ENCODE assay signal across 8 cellular contexts in genomic region chr2:216412022-216412999, GRCh38. TPM values are rescaled to one million over a fixed set of nuclear protein-coding genes. Genes with fewer than 3 reads are reported as not detected.
DNase-seq lines count a peak whose midpoint lies in the region; ATAC-seq, FAIRE-seq and TF ChIP-seq lines count a peak whose summit lies in the region.

SMARCAL1 (plus strand) TSS chr2:216412484; CDS start chr2:216414705, 2,221 bp downstream.

- peaks cover 9% of the 10 kb centered on the region in 2 donors for H3K4me1 ChIP-seq in adrenal gland (replicated peaks in 1 of 2)
- H3K4me1 ChIP-seq in trophoblast cell (ENCODE audit: control insufficient read depth in 1 of 2, insufficient read depth in 2 of 2, low read length in 2 of 2), result no peaks in the 10 kb centered on the region
- H3K4me1 ChIP-seq in transverse colon, result peaks cover 0 to 8% (median 6%) of the 10 kb centered on the region in 4 donors

- H4K12ac ChIP-seq in trophoblast cell (ENCODE audit: low read depth, low read length), result peak within 1 kb of the TSS; percentile 100

- H3K9me3 ChIP-seq in adrenal gland (replicated peaks in 1 of 3) (no peaks in the 10 kb centered on the region), trophoblast cell (ENCODE audit: insufficient read depth, low read depth, low read length) (no peaks in the 10 kb centered on the region), transverse colon (no peaks in the 10 kb centered on the region)

- no peak within 1 kb of the TSS for H3K23ac ChIP-seq in trophoblast cell (ENCODE audit: low read length)

- TF ChIP-seq POLR2A in GM12891 (IDR thresholded peaks at IDR 0.05; ENCODE audit: low read depth, low read length) (peak; percentile 36; the same call in 1 of the 2 replicates), adrenal gland (IDR thresholded peaks at IDR 0.05) (peak; percentile 13 to 41), transverse colon (IDR thresholded peaks at IDR 0.05) (peak; percentile 47)

- peak within 1 kb of the TSS; percentile 99 for H4K8ac ChIP-seq in trophoblast cell (ENCODE audit: low read depth, low read length)

- H3K27me3 Mint-ChIP-seq in T-cell, result peaks cover 0 to 2% of the 10 kb centered on the region in 2 donors

- peak; percentile 97 for FAIRE-seq in GM12891 (lab: Jason Lieb, UNC)

- H3K27me3 ChIP-seq in adrenal gland (no peaks in the 10 kb centered on the region), trophoblast cell (ENCODE audit: insufficient read depth, low read length) (no peaks in the 10 kb centered on the region), transverse colon (peaks cover 5% of the 10 kb centered on the region)

- peak within 1 kb of the TSS; percentile 97 for H4K91ac ChIP-seq in trophoblast cell (ENCODE audit: low read depth, low read length)

- peak within 1 kb of the TSS; percentile 95 to 96 for H3K27ac Mint-ChIP-seq in T-cell

- peak within 1 kb of the TSS; percentile 90 to 98 (median 96) for H3K4me3 Mint-ChIP-seq in T-cell

- H3K79me1 ChIP-seq in trophoblast cell (ENCODE audit: low read length), result peaks cover 3% of the 10 kb centered on the region

- peak within 1 kb of the TSS; percentile 99 for H2BK5ac ChIP-seq in trophoblast cell (ENCODE audit: low read depth, low read length, poor library complexity)

- peak within 1 kb of the TSS; percentile 85 for H3K4me2 ChIP-seq in trophoblast cell (ENCODE audit: low read length)

- H3K27ac ChIP-seq in adrenal gland (peak within 1 kb of the TSS; percentile 91 to 98 (median 93)), trophoblast cell (ENCODE audit: low read depth, low read length) (peak within 1 kb of the TSS; percentile 60), transverse colon (peak within 1 kb of the TSS; percentile 91 to 95 (median 93))

- CTCF ChIA-PET in T-cell (lab: Charles Lee), result interaction anchor here (0.5 to 1.2 kb wide), 10 partner anchors 8 to 395 kb away, joined by 3 to 6 read pairs (median 4); partner anchors contain the start of gene RPL37A (in 1 of the 2)

- H3K9ac ChIP-seq in trophoblast cell (ENCODE audit: low read length), result peak within 1 kb of the TSS; percentile 59

- H3K4ac ChIP-seq in trophoblast cell (ENCODE audit: low read depth, low read length), result peak within 1 kb of the TSS; percentile 92

- H3K36me3 ChIP-seq in adrenal gland (replicated peaks in 1 of 2) (peaks cover 0 to 23% of the 10 kb centered on the region in 2 donors), trophoblast cell (ENCODE audit: control insufficient read depth in 1 of 2, insufficient read depth in 2 of 2, low read length in 2 of 2) (peaks cover 8 to 20% of the 10 kb centered on the region in 2 experiments), transverse colon (no peaks in the 10 kb centered on the region)

- no peak for TF ChIP-seq EP300 in transverse colon (IDR thresholded peaks at IDR 0.05; ENCODE audit: low read depth)

- H3K18ac ChIP-seq in trophoblast cell (ENCODE audit: low read length), result peak within 1 kb of the TSS; percentile 100

- TF ChIP-seq CTCF in adrenal gland (IDR thresholded peaks at IDR 0.05) (no peak), transverse colon (IDR thresholded peaks at IDR 0.05) (peak in 1 of 5 experiments; percentile 13)

- ATAC-seq in HG02840 (IDR thresholded peaks at IDR 0.05; ENCODE audit: low FRiP score, unreplicated experiment) (peak; percentile 90), T-cell (replicated peaks in 1 of 4) (peak; percentile 94 to 97 (median 94))

- in situ Hi-C loops in transverse colon (cut with MboI; ENCODE audit: low pct_ligation_motif_present in 1 of 4, low pct_unique_long_range_greater_than_20kb in 1 of 4, low sequenced_read_pairs in 3 of 4), result loop anchor here in 2 of 4 donors (25.0 kb wide), 1 partner anchor 300 kb away; the partner anchor contains the start of gene XRCC5 (in 2 of the 2)

- H3K79me2 ChIP-seq in trophoblast cell (ENCODE audit: control insufficient read depth, insufficient read depth, low read length, poor library complexity), result peaks cover 4% of the 10 kb centered on the region

- intact Hi-C loops in adrenal gland (cut with DNase I), result no loop called here
- intact Hi-C loops in cardiac septum (cut with DNase I), result loop anchor here (2.0 to 5.0 kb wide), 2 partner anchors 86 to 195 kb away; partner anchors contain the start of gene RPL37A
- intact Hi-C loops in transverse colon (cut with DNase I; ENCODE audit: low total_unique reads), result no loop called here

- POLR2A ChIA-PET in T-cell (lab: Charles Lee), result interaction anchor here in 1 of 2 donors (0.8 kb wide), 1 partner anchor 86 kb away, joined by 8 read pairs; the partner anchor contains the start of gene RPL37A

- DNase-seq in GM12891 (ENCODE audit: insufficient read length, low spot score) (peak; percentile 65), NCI-H1436 treated with DMSO at 0.1 percent for 48 hours (lab: John Stamatoyannopoulos, UW) (peak; percentile 87), T-cell (peak; percentile 94 to 100 (median 98)), adrenal gland (peak; percentile 98 to 100 (median 99)), cardiac septum (ENCODE audit: low spot score) (peak; percentile 100), trophoblast cell (peak; percentile 99 to 100), transverse colon (peak; percentile 99)

- peaks cover 19 to 23% (median 23%) of the 10 kb centered on the region in 3 donors for H3K4me1 Mint-ChIP-seq in T-cell

- peak within 1 kb of the TSS; percentile 99 for H3K14ac ChIP-seq in trophoblast cell (ENCODE audit: low read length)

- no peaks in the 10 kb centered on the region for H3K9me3 Mint-ChIP-seq in T-cell

- H2BK12ac ChIP-seq in trophoblast cell (ENCODE audit: low read length), result no peak within 1 kb of the TSS

- WGBS in adrenal gland, 4 donors, result 6 to 19% (median 7%) methylated on average over 15 to 56 of the region's 56 CpGs
- no CpG with 5 or more reads among the region's 56 CpGs for WGBS in trophoblast cell (ENCODE audit: extremely low coverage, insufficient coverage, insufficient read length)
- WGBS in transverse colon (ENCODE audit: low coverage in 1 of 2), 2 donors, result 6 to 28% methylated on average over 11 to 45 of the region's 56 CpGs

- H3K4me3 ChIP-seq in adrenal gland (peak within 1 kb of the TSS; percentile 49 to 96 (median 79)), trophoblast cell (ENCODE audit: low read depth, low read length) (peak within 1 kb of the TSS; percentile 82), transverse colon (peak within 1 kb of the TSS; percentile 53 to 88 (median 70))

- H2AFZ ChIP-seq in trophoblast cell (ENCODE audit: insufficient read depth, low read length, poor library complexity), result peak within 1 kb of the TSS; percentile 99

- peaks cover 25% of the 10 kb centered on the region for H3K36me3 Mint-ChIP-seq in T-cell

- H2AK5ac ChIP-seq in trophoblast cell (ENCODE audit: low read length), result no peak within 1 kb of the TSS

- peak within 1 kb of the TSS; percentile 84 for H2BK120ac ChIP-seq in trophoblast cell (ENCODE audit: insufficient read depth, low read length, poor library complexity)

TF ChIP-seq in GM12891, 5 proteins besides CTCF, POLR2A, EP300 and RAD21:
- peak; percentile 72 for TF ChIP-seq SPI1 (IDR thresholded peaks at IDR 0.05; ENCODE audit: low read depth, low read length)
- TF ChIP-seq TAF1 (IDR thresholded peaks at IDR 0.05; ENCODE audit: low read depth, low read length), result peak; percentile 69
- no peak for TF ChIP-seq PAX5 (IDR thresholded peaks at IDR 0.05; ENCODE audit: insufficient read depth, low read length, severe bottlenecking)
- TF ChIP-seq POU2F2 (IDR thresholded peaks at IDR 0.05; ENCODE audit: low read depth, low read length), result peak; percentile 42
- TF ChIP-seq POLR2AphosphoS5 (IDR thresholded peaks at IDR 0.05; ENCODE audit: low read depth, low read length), result peak; percentile 81

RNA-seq across cellular contexts. Expression of gene SMARCAL1, which starts in this region (rescaled TPM):
- 16.6 TPM for polyA plus RNA-seq in GM12891 (2012; ENCODE audit: low read depth, missing spikeins)
- 10 to 100 TPM; 17.2 to 30.5 (median 25.4) TPM for total RNA-seq in T-cell
- total RNA-seq in adrenal gland, result 10 to 100 TPM; 15.3 to 28.9 (median 24.2) TPM
- 10 to 100 TPM in 2 of 3 donors, 1 to 10 TPM in 1; 8.2 to 20.6 (median 15.7) TPM for polyA plus RNA-seq in adrenal gland
- 13.2 TPM for total RNA-seq in cardiac septum
- 15.7 and 16.5 TPM in 2 replicates for polyA plus RNA-seq in trophoblast cell (2013)
- total RNA-seq in transverse colon, result 10 to 100 TPM; 16.9 to 32.2 (median 23.6) TPM

Comparison
In these comparisons a context has a peak if more than half of its experiments do, and no peak if none do; other contexts are left out.
1. Peak in every context shown above with its lines: DNase-seq, ATAC-seq, H3K4me3 ChIP-seq and H3K27ac ChIP-seq.